29 cellular contexts compared by ENCODE assay signal in genomic region chr11:9069861-9070470, GRCh38. TPM values are rescaled to one million over a fixed set of nuclear protein-coding genes. Genes with fewer than 3 reads are reported as not detected.
"Had no signal": no experiment of that assay in that cellular context is flagged by ENCODE, and none has a peak within 500 bp of the region (broad histone marks: within the 10 kb centered on the region; RNA-seq: fewer than 3 reads in every experiment).

No MANE protein-coding gene starts in this region.

- H3K9me3 ChIP-seq: MG63, SJSA1 had no signal

- H3K4me1 ChIP-seq: SJSA1 had no signal

- ATAC-seq: activated CD8-positive, alpha-beta memory T cell treated with anti-CD3 and anti-CD28 coated beads, Interleukin-2, amount 10 ng/mL, durations not matched to agents 7 days and 5 days; activated naive CD4-positive, alpha-beta T cell treated with anti-CD3 and anti-CD28 coated beads, Interleukin-2, amount 50 U/mL, for 72 hours; activated naive CD8-positive, alpha-beta T cell treated with anti-CD3 and anti-CD28 coated beads, Interleukin-2, amount 50 U/mL, for 24 hours; SK-N-SH treated with all-trans-retinoic acid at 6 μM for 48 hours had no signal

- H3K27me3 ChIP-seq: cardiac muscle cell, MG63, SJSA1 had no signal

- H3K9me3 Mint-ChIP-seq: activated B cell treated with CpG ODN at 0.5 μM for 24 hours; activated naive CD4-positive, alpha-beta T cell treated with anti-CD3 and anti-CD28 coated beads, Interleukin-2, amount 50 U/mL, for 72 hours; activated naive CD8-positive, alpha-beta T cell treated with anti-CD3 and anti-CD28 coated beads, Interleukin-2, amount 50 U/mL, for 24 hours; activated T-cell treated with anti-CD3 and anti-CD28 coated beads, Interleukin-2, amount 50 U/mL, for 24 hours; activated T-helper 1 cell treated with anti-CD3 and anti-CD28 coated beads, Interleukin-12 subunit alpha, Interleukin-12 subunit beta, Interleukin-2, Interleukin-4 antibody, amounts not matched to agents 30 ng/mL and 10 ng/mL and 1 ng/mL, durations not matched to agents 14 hours and 24 hours and 36 hours had no signal

- DNase-seq: activated B cell treated with CpG ODN at 0.5 μM for 24 hours; activated CD4-positive, alpha-beta T cell treated with anti-CD3 and anti-CD28 coated beads for 1 hour; activated CD4-positive, alpha-beta T cell treated with anti-CD3 and anti-CD28 coated beads, Interleukin-2, amount 10 ng/mL, durations not matched to agents 24 days and 14 days; activated CD4-positive, alpha-beta T cell treated with anti-CD3 and anti-CD28 coated beads, Interleukin-2, amount 50 U/mL, for 48 hours; activated CD8-positive, alpha-beta memory T cell treated with anti-CD3 and anti-CD28 coated beads, Interleukin-2, amount 10 ng/mL, durations not matched to agents 7 days and 5 days; activated effector memory CD4-positive, alpha-beta T cell treated with anti-CD3 and anti-CD28 coated beads, Interleukin-2, amount 50 U/mL, for 16 hours; activated naive CD4-positive, alpha-beta T cell treated with Interleukin-2 at 50 U/mL for 16 hours; activated naive CD8-positive, alpha-beta T cell treated with anti-CD3 and anti-CD28 coated beads, Interleukin-2, amount 50 U/mL, for 24 hours; activated T-cell treated with anti-CD3 and anti-CD28 coated beads, Interleukin-2, amount 50 U/mL, for 24 hours; MG63; NCI-H1105; NCI-H1436; NCI-H1694 treated with DMSO at 0.1 percent for 48 hours; NCI-H2081; NCI-H2171 treated with DMSO at 0.1 percent for 48 hours; NCI-H226; NCI-H526; NCI-H82; SW 1271; T-helper 9 cell had no signal

- H3K27ac Mint-ChIP-seq: activated B cell treated with CpG ODN at 0.5 μM for 24 hours; activated CD4-positive, alpha-beta T cell treated with anti-CD3 and anti-CD28 coated beads, Interleukin-2, amount 10 ng/mL, durations not matched to agents 24 days and 14 days; activated CD8-positive, alpha-beta memory T cell treated with anti-CD3 and anti-CD28 coated beads, Interleukin-2, amount 10 ng/mL, durations not matched to agents 7 days and 5 days; activated naive CD4-positive, alpha-beta T cell treated with anti-CD3 and anti-CD28 coated beads, Interleukin-2, amount 50 U/mL, for 72 hours; activated naive CD8-positive, alpha-beta T cell treated with anti-CD3 and anti-CD28 coated beads, Interleukin-2, amount 50 U/mL, for 24 hours; activated T-cell treated with anti-CD3 and anti-CD28 coated beads, Interleukin-2, amount 50 U/mL, for 24 hours; activated T-helper 1 cell treated with anti-CD3 and anti-CD28 coated beads, Interleukin-12 subunit alpha, Interleukin-12 subunit beta, Interleukin-2, Interleukin-4 antibody, amounts not matched to agents 30 ng/mL and 10 ng/mL and 1 ng/mL, durations not matched to agents 14 hours and 24 hours and 36 hours had no signal

- H3K4me3 Mint-ChIP-seq: activated B cell treated with CpG ODN at 0.5 μM for 24 hours; activated CD4-positive, alpha-beta T cell treated with anti-CD3 and anti-CD28 coated beads, Interleukin-2, amount 10 ng/mL, durations not matched to agents 24 days and 14 days; activated CD8-positive, alpha-beta memory T cell treated with anti-CD3 and anti-CD28 coated beads, Interleukin-2, amount 10 ng/mL, durations not matched to agents 7 days and 5 days; activated naive CD8-positive, alpha-beta T cell treated with anti-CD3 and anti-CD28 coated beads, Interleukin-2, amount 50 U/mL, for 24 hours; activated T-cell treated with anti-CD3 and anti-CD28 coated beads, Interleukin-2, amount 50 U/mL, for 24 hours; activated T-helper 1 cell treated with anti-CD3 and anti-CD28 coated beads, Interleukin-12 subunit alpha, Interleukin-12 subunit beta, Interleukin-2, Interleukin-4 antibody, amounts not matched to agents 30 ng/mL and 10 ng/mL and 1 ng/mL, durations not matched to agents 14 hours and 24 hours and 36 hours had no signal

- H3K36me3 Mint-ChIP-seq: activated CD8-positive, alpha-beta memory T cell treated with anti-CD3 and anti-CD28 coated beads, Interleukin-2, amount 10 ng/mL, durations not matched to agents 7 days and 5 days; activated naive CD4-positive, alpha-beta T cell treated with anti-CD3 and anti-CD28 coated beads, Interleukin-2, amount 50 U/mL, for 72 hours had no signal

- H3K4me1 Mint-ChIP-seq: activated B cell treated with CpG ODN at 0.5 μM for 24 hours; activated CD4-positive, alpha-beta T cell treated with anti-CD3 and anti-CD28 coated beads, Interleukin-2, amount 10 ng/mL, durations not matched to agents 24 days and 14 days; activated CD8-positive, alpha-beta memory T cell treated with anti-CD3 and anti-CD28 coated beads, Interleukin-2, amount 10 ng/mL, durations not matched to agents 7 days and 5 days; activated naive CD8-positive, alpha-beta T cell treated with anti-CD3 and anti-CD28 coated beads, Interleukin-2, amount 50 U/mL, for 24 hours had no signal

- H3K36me3 ChIP-seq: cardiac muscle cell, MG63, SJSA1 had no signal

- H3K4me3 ChIP-seq: cardiac muscle cell, MG63, SJSA1 had no signal

- H3K27ac ChIP-seq: cardiac muscle cell, KMS-11, SJSA1 had no signal

RNA-seq across cellular contexts. Expression of gene SCUBE2, which starts 21.4 kb away (rescaled TPM):
- total RNA-seq: activated B cell treated with CpG ODN at 0.5 μM for 24 hours; activated CD4-positive, alpha-beta T cell treated with anti-CD3 and anti-CD28 coated beads, Interleukin-2, amount 10 ng/mL, durations not matched to agents 24 days and 14 days; activated CD8-positive, alpha-beta memory T cell treated with anti-CD3 and anti-CD28 coated beads, Interleukin-2, amount 10 ng/mL, durations not matched to agents 7 days and 5 days; activated T-helper 1 cell treated with anti-CD3 and anti-CD28 coated beads, Interleukin-12 subunit alpha, Interleukin-12 subunit beta, Interleukin-2, Interleukin-4 antibody, amounts not matched to agents 30 ng/mL and 10 ng/mL and 1 ng/mL, durations not matched to agents 14 hours and 24 hours and 36 hours; NCI-H460; OCI-LY7; SJSA1; T-helper 1 cell treated with Interleukin-12 subunit alpha and Interleukin-12 subunit beta and Interleukin-4 antibody, amounts not matched to agents 30 ng/mL and 1 ng/mL, for 36 hours had no signal
- polyA plus RNA-seq: cardiac muscle cell had no signal
